In genomic region chr2:16817305-16818202, GRCh38 we compare ENCODE assay signal across 19 cellular contexts.
"Had no signal": no experiment of that assay in that cellular context is flagged by ENCODE, and none has a peak within 500 bp of the region (broad histone marks: within the 10 kb centered on the region; RNA-seq: fewer than 3 reads in every experiment).

No MANE protein-coding gene starts in this region.

- H3K27ac ChIP-seq: epithelial cell of prostate, esophagus muscularis mucosa, gastrocnemius medialis, heart right ventricle, left ventricle myocardium inferior, neural progenitor cell, ovary, tibial nerve had no signal

- H3K9me3 Mint-ChIP-seq: natural killer cell treated with Interleukin-12 subunit alpha and Interleukin-12 subunit beta and Interleukin-15 and Interleukin-18, amount 100 ng/mL, for 72 hours; neural progenitor cell; stimulated activated effector memory CD8-positive, alpha-beta T cell treated with anti-CD3 and anti-CD28 coated beads, Interleukin-12 subunit alpha, Interleukin-12 subunit beta, amount 100 ng/mL, for 72 hours had no signal

- H3K36me3 Mint-ChIP-seq: natural killer cell treated with Interleukin-12 subunit alpha and Interleukin-12 subunit beta and Interleukin-15 and Interleukin-18, amount 100 ng/mL, for 72 hours; neural progenitor cell; stimulated activated effector memory CD8-positive, alpha-beta T cell treated with anti-CD3 and anti-CD28 coated beads, Interleukin-12 subunit alpha, Interleukin-12 subunit beta, amount 100 ng/mL, for 72 hours had no signal

- ATAC-seq: gastrocnemius medialis; heart right ventricle; natural killer cell treated with Interleukin-12 subunit alpha and Interleukin-12 subunit beta and Interleukin-15 and Interleukin-18, amount 100 ng/mL, for 72 hours; right cardiac atrium; stimulated activated effector memory CD8-positive, alpha-beta T cell treated with anti-CD3 and anti-CD28 coated beads, Interleukin-12 subunit alpha, Interleukin-12 subunit beta, amount 100 ng/mL, for 72 hours had no signal

- H3K4me1 Mint-ChIP-seq: neural progenitor cell; stimulated activated effector memory CD8-positive, alpha-beta T cell treated with anti-CD3 and anti-CD28 coated beads, Interleukin-12 subunit alpha, Interleukin-12 subunit beta, amount 100 ng/mL, for 72 hours had no signal

- H3K27ac Mint-ChIP-seq: natural killer cell treated with Interleukin-12 subunit alpha and Interleukin-12 subunit beta and Interleukin-15 and Interleukin-18, amount 100 ng/mL, for 72 hours; neural progenitor cell; stimulated activated effector memory CD8-positive, alpha-beta T cell treated with anti-CD3 and anti-CD28 coated beads, Interleukin-12 subunit alpha, Interleukin-12 subunit beta, amount 100 ng/mL, for 72 hours; stimulated activated naive CD8-positive, alpha-beta T cell treated with anti-CD3 and anti-CD28 coated beads, Interleukin-15, Interleukin-2, amounts not matched to agents 100 ng/mL and 50 ng/mL, for 24 hours had no signal

- H3K4me3 Mint-ChIP-seq: natural killer cell treated with Interleukin-12 subunit alpha and Interleukin-12 subunit beta and Interleukin-15 and Interleukin-18, amount 100 ng/mL, for 72 hours; neural progenitor cell; stimulated activated effector memory CD8-positive, alpha-beta T cell treated with anti-CD3 and anti-CD28 coated beads, Interleukin-12 subunit alpha, Interleukin-12 subunit beta, amount 100 ng/mL, for 72 hours; stimulated activated naive CD8-positive, alpha-beta T cell treated with anti-CD3 and anti-CD28 coated beads, Interleukin-15, Interleukin-2, amounts not matched to agents 100 ng/mL and 50 ng/mL, for 24 hours had no signal

- DNase-seq: effector memory CD4-positive, alpha-beta T cell; gastrocnemius medialis; heart right ventricle; left ventricle myocardium inferior; mesenchymal stem cell; midbrain; nucleus accumbens; ovary; right cardiac atrium; stimulated activated CD4-positive, alpha-beta T cell treated with anti-CD3 and anti-CD28 coated beads, Interleukin-2, amount 100 ng/mL, for 48 hours; stimulated activated CD8-positive, alpha-beta memory T cell treated with anti-CD3 and anti-CD28 coated beads, Interleukin-4, amount 100 ng/mL, for 48 hours had no signal

- H3K27me3 Mint-ChIP-seq: stimulated activated naive CD8-positive, alpha-beta T cell treated with anti-CD3 and anti-CD28 coated beads, Interleukin-15, Interleukin-2, amounts not matched to agents 100 ng/mL and 50 ng/mL, for 24 hours had no signal

- FAIRE-seq: keratinocyte had no signal
